ENCODE assay signal across 8 cellular contexts in genomic region chr4:244471-244870, GRCh38.
A peak's percentile ranks its signal among the peaks of the same experiment; 100 is the strongest.
DNase-seq lines count a peak whose midpoint lies in the region; ATAC-seq and TF ChIP-seq lines count a peak whose summit lies in the region.

No MANE protein-coding gene starts in this region.

- H3K4me1 Mint-ChIP-seq in T-cell = peaks cover 12 to 14% (median 12%) of the 10 kb centered on the region in 3 donors
- H3K4me1 Mint-ChIP-seq in brain = no peaks in the 10 kb centered on the region
- peaks cover 11 to 16% of the 10 kb centered on the region in 2 donors for H3K4me1 Mint-ChIP-seq in stimulated activated naive B cell treated with anti-CD40 and anti-IgM and Interleukin-4, amounts not matched to agents 10 μg/mL and 1 μg/mL and 100 μg/mL, for 72 hours

- H3K36me3 ChIP-seq in right lobe of liver = no peaks in the 10 kb centered on the region

- no peak overlapping the region for H3K4me3 Mint-ChIP-seq in T-cell
- no peak overlapping the region for H3K4me3 Mint-ChIP-seq in brain
- no peak overlapping the region for H3K4me3 Mint-ChIP-seq in stimulated activated naive B cell treated with anti-CD40 and anti-IgM and Interleukin-4, amounts not matched to agents 10 μg/mL and 1 μg/mL and 100 μg/mL, for 72 hours

- H3K4me1 ChIP-seq in right lobe of liver = no peaks in the 10 kb centered on the region

- DNase-seq in COLO829 (ENCODE audit: low spot score) (peak; percentile 1), HuH-7 (ENCODE audit: low spot score) (peak; percentile 4), T-cell (peak in 32 of 34 experiments; percentile 11 to 60 (median 40)), right lobe of liver (peak in 1 of 3 donors; percentile 50), DMS114 treated with DMSO at 0.1 percent for 48 hours (lab: John Stamatoyannopoulos, UW; ENCODE audit: unreplicated experiment) (no peak)
- DNase-seq in stimulated activated naive B cell treated with anti-CD40 and anti-IgM and Interleukin-4, amounts not matched to agents 10 μg/mL and 1 μg/mL and 100 μg/mL, for 72 hours = peak; percentile 41

- H3K27me3 Mint-ChIP-seq in T-cell = no peaks in the 10 kb centered on the region
- peaks cover 2% of the 10 kb centered on the region for H3K27me3 Mint-ChIP-seq in brain
- H3K27me3 Mint-ChIP-seq in stimulated activated naive B cell treated with anti-CD40 and anti-IgM and Interleukin-4, amounts not matched to agents 10 μg/mL and 1 μg/mL and 100 μg/mL, for 72 hours = no peaks in the 10 kb centered on the region

- intact Hi-C loops in right lobe of liver (cut with DNase I) = no loop called here

- no peaks in the 10 kb centered on the region for H3K27me3 ChIP-seq in right lobe of liver

- POLR2A ChIA-PET in T-cell (lab: Charles Lee) = no interaction called here

- ATAC-seq in T-cell (replicated peaks in 1 of 4) (no peak), right lobe of liver (peak; percentile 46 to 71 (median 59)), HG02642 (IDR thresholded peaks at IDR 0.05; ENCODE audit: poor library complexity, unreplicated experiment) (no peak)
- peak in 1 of 2 donors; percentile 33 for ATAC-seq in stimulated activated naive B cell treated with anti-CD40 and anti-IgM and Interleukin-4, amounts not matched to agents 10 μg/mL and 1 μg/mL and 100 μg/mL, for 72 hours (replicated peaks)

- CTCF ChIA-PET in T-cell (lab: Charles Lee) = interaction anchor here (0.6 to 0.8 kb wide), 2 partner anchors 428 to 430 kb away, joined by 3 read pairs; partner anchors contain the start of genes ATP5ME (in 1 of the 2) and MYL5 (in 1 of the 2)

- TF ChIP-seq POLR2A in right lobe of liver (IDR thresholded peaks at IDR 0.05) = no peak

- H3K9me3 ChIP-seq in right lobe of liver = peaks cover 0 to 8% (median 0%) of the 10 kb centered on the region in 4 donors

- no peak overlapping the region for H3K27ac ChIP-seq in right lobe of liver

- no peak overlapping the region for H3K27ac Mint-ChIP-seq in T-cell
- no peak overlapping the region for H3K27ac Mint-ChIP-seq in brain
- no peak overlapping the region for H3K27ac Mint-ChIP-seq in stimulated activated naive B cell treated with anti-CD40 and anti-IgM and Interleukin-4, amounts not matched to agents 10 μg/mL and 1 μg/mL and 100 μg/mL, for 72 hours

- TF ChIP-seq CTCF in brain (conservative IDR thresholded peaks at IDR 0.05) (peak; percentile 37), right lobe of liver (IDR thresholded peaks at IDR 0.05) (peak; percentile 69 to 79 (median 74))

- H3K9me3 Mint-ChIP-seq in T-cell = peaks cover 0 to 23% (median 14%) of the 10 kb centered on the region in 3 donors
- peaks cover 65 to 92% (median 84%) of the 10 kb centered on the region in 5 experiments for H3K9me3 Mint-ChIP-seq in brain
- peaks cover 5 to 10% of the 10 kb centered on the region in 2 donors for H3K9me3 Mint-ChIP-seq in stimulated activated naive B cell treated with anti-CD40 and anti-IgM and Interleukin-4, amounts not matched to agents 10 μg/mL and 1 μg/mL and 100 μg/mL, for 72 hours

- H3K36me3 Mint-ChIP-seq in T-cell (peaks cover 4% of the 10 kb centered on the region), brain (peaks cover 98% of the 10 kb centered on the region)
- H3K36me3 Mint-ChIP-seq in stimulated activated naive B cell treated with anti-CD40 and anti-IgM and Interleukin-4, amounts not matched to agents 10 μg/mL and 1 μg/mL and 100 μg/mL, for 72 hours = peaks cover 6 to 10% of the 10 kb centered on the region in 2 donors

- H3K4me3 ChIP-seq in right lobe of liver = no peak overlapping the region

- 17% methylated on average over 7 of the region's 7 CpGs for WGBS in right lobe of liver (ENCODE audit: insufficient coverage, low coverage, low lambda C conversion rate, missing lambda C conversion rate)

Comparison
In these comparisons a context has a peak if more than half of its experiments do, and no peak if none do; other contexts are left out.
1. ATAC-seq: peak in right lobe of liver (4 of 4); none in T-cell (0 of 4) and HG02642 (single experiment).